1 cellular context compared by ENCODE assay signal in the genomic region with DNA sequence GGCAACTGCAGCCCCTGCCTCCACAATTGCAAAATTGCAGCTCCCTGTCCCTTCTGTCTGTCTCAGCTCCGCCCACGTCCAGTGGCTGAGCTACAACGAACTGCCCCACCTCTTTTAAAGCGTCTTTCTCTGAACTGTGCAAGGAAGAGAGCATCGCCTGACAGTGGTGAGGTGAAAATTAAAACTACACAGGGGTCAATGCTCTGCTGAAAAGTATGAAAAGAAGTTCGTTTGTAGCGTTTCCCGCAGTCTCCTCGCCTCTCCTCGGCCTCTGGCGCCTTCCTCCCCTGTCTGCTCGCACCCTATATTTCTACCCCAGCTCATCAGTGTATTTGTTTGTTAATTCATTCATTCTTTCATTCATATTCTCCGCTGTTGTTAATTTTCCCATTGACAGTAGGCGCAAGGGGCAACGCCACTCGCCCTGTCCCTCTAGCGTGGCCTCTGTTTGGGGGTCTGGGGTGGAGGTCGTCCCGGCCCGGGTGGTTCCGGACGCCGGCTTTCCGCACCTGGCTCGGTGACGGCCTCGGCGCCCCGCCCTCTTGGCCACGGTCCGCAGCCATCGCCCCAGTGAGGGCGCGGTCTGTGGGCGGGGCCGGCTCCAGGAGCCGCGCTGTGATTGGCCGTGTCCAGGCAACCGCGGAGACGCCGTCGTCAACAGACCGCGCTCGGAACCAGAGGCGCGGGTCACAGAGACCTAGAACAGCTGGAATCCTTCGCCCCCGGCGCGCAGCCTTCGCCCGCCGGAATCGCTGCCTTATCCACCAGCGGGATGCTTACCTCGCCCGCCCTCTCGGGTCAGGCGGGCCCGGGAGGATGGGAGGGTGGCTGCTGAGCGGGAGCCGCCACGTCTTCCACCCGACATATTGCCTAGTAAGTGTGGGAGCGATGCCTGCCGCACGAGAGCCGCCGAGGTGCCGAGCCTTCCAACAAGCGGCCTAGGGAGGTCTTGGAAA.
TF ChIP-seq lines count a peak whose summit lies in the region.

A gene with protein sequence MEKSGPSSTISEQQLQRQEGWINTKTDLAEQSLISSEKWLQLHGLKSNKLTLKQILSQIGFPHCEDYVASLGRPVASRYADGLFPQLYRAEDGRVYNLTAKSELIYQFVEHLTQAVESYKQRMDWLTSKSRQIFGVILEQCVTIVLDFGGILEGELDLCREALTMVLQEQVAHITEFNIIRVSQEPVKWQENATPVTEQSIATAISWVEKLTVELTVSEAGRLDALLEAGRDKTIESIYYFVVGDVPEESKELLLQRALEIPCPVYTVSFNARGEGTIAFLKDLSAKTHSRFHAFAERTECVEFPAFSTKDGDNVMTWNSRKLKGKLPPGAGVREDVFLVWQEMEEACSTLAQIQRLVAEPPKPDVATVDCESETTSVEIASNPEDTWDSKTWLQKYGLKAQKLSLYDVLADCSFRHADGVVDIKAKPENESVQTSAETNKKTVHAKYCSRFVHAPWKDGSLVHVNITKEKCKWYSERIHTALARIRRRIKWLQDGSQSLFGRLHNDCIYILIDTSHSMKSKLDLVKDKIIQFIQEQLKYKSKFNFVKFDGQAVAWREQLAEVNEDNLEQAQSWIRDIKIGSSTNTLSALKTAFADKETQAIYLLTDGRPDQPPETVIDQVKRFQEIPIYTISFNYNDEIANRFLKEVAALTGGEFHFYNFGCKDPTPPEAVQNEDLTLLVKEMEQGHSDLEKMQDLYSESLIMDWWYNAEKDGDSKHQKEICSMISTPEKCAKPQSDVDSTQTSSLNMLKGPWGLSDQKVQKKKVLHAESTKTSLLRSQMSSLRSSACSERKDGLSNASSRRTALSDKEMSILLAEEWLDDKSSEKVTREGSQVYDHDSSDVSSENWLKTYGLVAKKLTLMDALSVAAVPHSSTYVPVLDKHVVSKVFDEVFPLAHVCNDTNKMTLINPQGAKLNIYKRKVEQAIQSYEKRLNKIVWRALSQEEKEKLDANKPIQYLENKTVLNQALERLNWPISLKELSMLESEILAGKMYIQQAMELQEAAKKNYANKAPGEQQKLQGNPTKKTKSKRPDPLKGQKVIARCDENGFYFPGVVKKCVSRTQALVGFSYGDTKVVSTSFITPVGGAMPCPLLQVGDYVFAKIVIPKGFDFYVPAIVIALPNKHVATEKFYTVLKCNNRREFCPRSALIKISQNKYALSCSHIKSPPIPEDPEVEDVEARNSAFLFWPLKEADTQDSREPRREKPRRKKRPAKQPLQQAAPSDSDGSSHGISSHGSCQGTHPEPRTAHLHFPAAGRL (N-terminal part only) (plus strand): TSS at position 677 of the 956 bp plus-strand sequence. CDS start 5,926 bp downstream, outside the sequence.

TF ChIP-seq in HEK293, 187 proteins besides CTCF, POLR2A, EP300 and RAD21 (continued from another document and continues in another):
- TF ChIP-seq YY2 (tag by site-specific recombination; IDR thresholded peaks at IDR 0.05) (0 out of 2 replicates have a peak, but pooled peaks have one; percentile 52), ZBTB21 (tag by site-specific recombination; IDR thresholded peaks at IDR 0.05) (no peak), ZNF433 (tag by site-specific recombination; IDR thresholded peaks at IDR 0.05; ENCODE audit: low read depth) (no peak), ZNF530 (tag by site-specific recombination; IDR thresholded peaks at IDR 0.05; ENCODE audit: low read depth) (no peak), ZNF837 (tag by site-specific recombination; IDR thresholded peaks at IDR 0.05) (no peak), ZNF830 (tag by site-specific recombination; IDR thresholded peaks at IDR 0.05; ENCODE audit: low read depth) (no peak), TCF7L2 (IDR thresholded peaks at IDR 0.05; ENCODE audit: borderline replicate concordance, low read depth, low read length) (no peak), ZNF138 (tag by site-specific recombination; IDR thresholded peaks at IDR 0.05; ENCODE audit: borderline replicate concordance) (no peak), ZNF792 (tag by site-specific recombination; IDR thresholded peaks at IDR 0.05) (no peak), ZNF571 (tag by site-specific recombination; IDR thresholded peaks at IDR 0.05) (no peak), ZXDB (tag by site-specific recombination; IDR thresholded peaks at IDR 0.05) (no peak), ZNF157 (tag by site-specific recombination; IDR thresholded peaks at IDR 0.05) (no peak), ZNF239 (tag by site-specific recombination; IDR thresholded peaks at IDR 0.05) (no peak), ZIC2 (tag by site-specific recombination; IDR thresholded peaks at IDR 0.05) (peak; percentile 52; the same call in 1 of the 2 replicates), ZNF747 (tag by site-specific recombination; IDR thresholded peaks at IDR 0.05) (no peak), ZNF561 (tag by site-specific recombination; IDR thresholded peaks at IDR 0.05; ENCODE audit: borderline replicate concordance) (no peak), ZFP69B (tag by site-specific recombination; IDR thresholded peaks at IDR 0.05) (peak; percentile 26; the same call in 1 of the 2 replicates), ZNF114 (tag by site-specific recombination; IDR thresholded peaks at IDR 0.05) (no peak), ZNF621 (tag by site-specific recombination; IDR thresholded peaks at IDR 0.05) (no peak), ZNF629 (tag by site-specific recombination; IDR thresholded peaks at IDR 0.05) (no peak), ZNF292 (tag by site-specific recombination; IDR thresholded peaks at IDR 0.05; ENCODE audit: borderline replicate concordance, low read depth) (no peak), SCRT2 (tag by site-specific recombination; IDR thresholded peaks at IDR 0.05) (no peak), ZNF549 (tag by site-specific recombination; IDR thresholded peaks at IDR 0.05) (no peak), ZNF776 (tag by site-specific recombination; IDR thresholded peaks at IDR 0.05; ENCODE audit: borderline replicate concordance) (no peak), ZNF223 (tag by site-specific recombination; IDR thresholded peaks at IDR 0.05) (no peak), REPIN1 (tag by site-specific recombination; IDR thresholded peaks at IDR 0.05; ENCODE audit: low read depth) (no peak), ZNF510 (tag by site-specific recombination; IDR thresholded peaks at IDR 0.05; ENCODE audit: insufficient replicate concordance) (no peak), ZBTB20 (tag by site-specific recombination; IDR thresholded peaks at IDR 0.05) (peak; percentile 17; the same call in 1 of the 2 replicates), ZNF10 (tag by site-specific recombination; IDR thresholded peaks at IDR 0.05) (0 out of 2 replicates have a peak, but pooled peaks have one; percentile 63)
- TF ChIP-seq, protein P1, sequence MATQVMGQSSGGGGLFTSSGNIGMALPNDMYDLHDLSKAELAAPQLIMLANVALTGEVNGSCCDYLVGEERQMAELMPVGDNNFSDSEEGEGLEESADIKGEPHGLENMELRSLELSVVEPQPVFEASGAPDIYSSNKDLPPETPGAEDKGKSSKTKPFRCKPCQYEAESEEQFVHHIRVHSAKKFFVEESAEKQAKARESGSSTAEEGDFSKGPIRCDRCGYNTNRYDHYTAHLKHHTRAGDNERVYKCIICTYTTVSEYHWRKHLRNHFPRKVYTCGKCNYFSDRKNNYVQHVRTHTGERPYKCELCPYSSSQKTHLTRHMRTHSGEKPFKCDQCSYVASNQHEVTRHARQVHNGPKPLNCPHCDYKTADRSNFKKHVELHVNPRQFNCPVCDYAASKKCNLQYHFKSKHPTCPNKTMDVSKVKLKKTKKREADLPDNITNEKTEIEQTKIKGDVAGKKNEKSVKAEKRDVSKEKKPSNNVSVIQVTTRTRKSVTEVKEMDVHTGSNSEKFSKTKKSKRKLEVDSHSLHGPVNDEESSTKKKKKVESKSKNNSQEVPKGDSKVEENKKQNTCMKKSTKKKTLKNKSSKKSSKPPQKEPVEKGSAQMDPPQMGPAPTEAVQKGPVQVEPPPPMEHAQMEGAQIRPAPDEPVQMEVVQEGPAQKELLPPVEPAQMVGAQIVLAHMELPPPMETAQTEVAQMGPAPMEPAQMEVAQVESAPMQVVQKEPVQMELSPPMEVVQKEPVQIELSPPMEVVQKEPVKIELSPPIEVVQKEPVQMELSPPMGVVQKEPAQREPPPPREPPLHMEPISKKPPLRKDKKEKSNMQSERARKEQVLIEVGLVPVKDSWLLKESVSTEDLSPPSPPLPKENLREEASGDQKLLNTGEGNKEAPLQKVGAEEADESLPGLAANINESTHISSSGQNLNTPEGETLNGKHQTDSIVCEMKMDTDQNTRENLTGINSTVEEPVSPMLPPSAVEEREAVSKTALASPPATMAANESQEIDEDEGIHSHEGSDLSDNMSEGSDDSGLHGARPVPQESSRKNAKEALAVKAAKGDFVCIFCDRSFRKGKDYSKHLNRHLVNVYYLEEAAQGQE (tag by site-specific recombination; IDR thresholded peaks at IDR 0.05), result no peak
- TF ChIP-seq, protein P2, sequence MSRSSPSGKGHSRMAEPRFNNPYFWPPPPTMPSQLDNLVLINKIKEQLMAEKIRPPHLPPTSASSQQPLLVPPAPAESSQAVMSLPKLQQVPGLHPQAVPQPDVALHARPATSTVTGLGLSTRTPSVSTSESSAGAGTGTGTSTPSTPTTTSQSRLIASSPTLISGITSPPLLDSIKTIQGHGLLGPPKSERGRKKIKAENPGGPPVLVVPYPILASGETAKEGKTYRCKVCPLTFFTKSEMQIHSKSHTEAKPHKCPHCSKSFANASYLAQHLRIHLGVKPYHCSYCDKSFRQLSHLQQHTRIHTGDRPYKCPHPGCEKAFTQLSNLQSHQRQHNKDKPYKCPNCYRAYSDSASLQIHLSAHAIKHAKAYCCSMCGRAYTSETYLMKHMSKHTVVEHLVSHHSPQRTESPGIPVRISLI (tag by site-specific recombination; IDR thresholded peaks at IDR 0.05), result no peak
- TF ChIP-seq, protein P3, sequence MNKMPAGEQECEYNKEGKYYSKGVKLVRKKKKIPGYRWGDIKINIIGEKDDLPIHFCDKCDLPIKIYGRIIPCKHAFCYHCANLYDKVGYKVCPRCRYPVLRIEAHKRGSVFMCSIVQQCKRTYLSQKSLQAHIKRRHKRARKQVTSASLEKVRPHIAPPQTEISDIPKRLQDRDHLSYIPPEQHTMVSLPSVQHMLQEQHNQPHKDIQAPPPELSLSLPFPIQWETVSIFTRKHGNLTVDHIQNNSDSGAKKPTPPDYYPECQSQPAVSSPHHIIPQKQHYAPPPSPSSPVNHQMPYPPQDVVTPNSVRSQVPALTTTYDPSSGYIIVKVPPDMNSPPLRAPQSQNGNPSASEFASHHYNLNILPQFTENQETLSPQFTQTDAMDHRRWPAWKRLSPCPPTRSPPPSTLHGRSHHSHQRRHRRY (tag by site-specific recombination; IDR thresholded peaks at IDR 0.05), result no peak
- TF ChIP-seq, protein P4, sequence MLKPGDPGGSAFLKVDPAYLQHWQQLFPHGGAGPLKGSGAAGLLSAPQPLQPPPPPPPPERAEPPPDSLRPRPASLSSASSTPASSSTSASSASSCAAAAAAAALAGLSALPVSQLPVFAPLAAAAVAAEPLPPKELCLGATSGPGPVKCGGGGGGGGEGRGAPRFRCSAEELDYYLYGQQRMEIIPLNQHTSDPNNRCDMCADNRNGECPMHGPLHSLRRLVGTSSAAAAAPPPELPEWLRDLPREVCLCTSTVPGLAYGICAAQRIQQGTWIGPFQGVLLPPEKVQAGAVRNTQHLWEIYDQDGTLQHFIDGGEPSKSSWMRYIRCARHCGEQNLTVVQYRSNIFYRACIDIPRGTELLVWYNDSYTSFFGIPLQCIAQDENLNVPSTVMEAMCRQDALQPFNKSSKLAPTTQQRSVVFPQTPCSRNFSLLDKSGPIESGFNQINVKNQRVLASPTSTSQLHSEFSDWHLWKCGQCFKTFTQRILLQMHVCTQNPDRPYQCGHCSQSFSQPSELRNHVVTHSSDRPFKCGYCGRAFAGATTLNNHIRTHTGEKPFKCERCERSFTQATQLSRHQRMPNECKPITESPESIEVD (tag by site-specific recombination; IDR thresholded peaks at IDR 0.05), result no peak
- TF ChIP-seq, protein P5, sequence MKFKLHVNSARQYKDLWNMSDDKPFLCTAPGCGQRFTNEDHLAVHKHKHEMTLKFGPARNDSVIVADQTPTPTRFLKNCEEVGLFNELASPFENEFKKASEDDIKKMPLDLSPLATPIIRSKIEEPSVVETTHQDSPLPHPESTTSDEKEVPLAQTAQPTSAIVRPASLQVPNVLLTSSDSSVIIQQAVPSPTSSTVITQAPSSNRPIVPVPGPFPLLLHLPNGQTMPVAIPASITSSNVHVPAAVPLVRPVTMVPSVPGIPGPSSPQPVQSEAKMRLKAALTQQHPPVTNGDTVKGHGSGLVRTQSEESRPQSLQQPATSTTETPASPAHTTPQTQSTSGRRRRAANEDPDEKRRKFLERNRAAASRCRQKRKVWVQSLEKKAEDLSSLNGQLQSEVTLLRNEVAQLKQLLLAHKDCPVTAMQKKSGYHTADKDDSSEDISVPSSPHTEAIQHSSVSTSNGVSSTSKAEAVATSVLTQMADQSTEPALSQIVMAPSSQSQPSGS (tag by site-specific recombination; IDR thresholded peaks at IDR 0.05; ENCODE audit: low read depth), result no peak
- TF ChIP-seq, protein P6, sequence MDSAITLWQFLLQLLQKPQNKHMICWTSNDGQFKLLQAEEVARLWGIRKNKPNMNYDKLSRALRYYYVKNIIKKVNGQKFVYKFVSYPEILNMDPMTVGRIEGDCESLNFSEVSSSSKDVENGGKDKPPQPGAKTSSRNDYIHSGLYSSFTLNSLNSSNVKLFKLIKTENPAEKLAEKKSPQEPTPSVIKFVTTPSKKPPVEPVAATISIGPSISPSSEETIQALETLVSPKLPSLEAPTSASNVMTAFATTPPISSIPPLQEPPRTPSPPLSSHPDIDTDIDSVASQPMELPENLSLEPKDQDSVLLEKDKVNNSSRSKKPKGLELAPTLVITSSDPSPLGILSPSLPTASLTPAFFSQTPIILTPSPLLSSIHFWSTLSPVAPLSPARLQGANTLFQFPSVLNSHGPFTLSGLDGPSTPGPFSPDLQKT (IDR thresholded peaks at IDR 0.05; ENCODE audit: borderline replicate concordance, low read depth, low read length), result no peak
- TF ChIP-seq, protein P7, sequence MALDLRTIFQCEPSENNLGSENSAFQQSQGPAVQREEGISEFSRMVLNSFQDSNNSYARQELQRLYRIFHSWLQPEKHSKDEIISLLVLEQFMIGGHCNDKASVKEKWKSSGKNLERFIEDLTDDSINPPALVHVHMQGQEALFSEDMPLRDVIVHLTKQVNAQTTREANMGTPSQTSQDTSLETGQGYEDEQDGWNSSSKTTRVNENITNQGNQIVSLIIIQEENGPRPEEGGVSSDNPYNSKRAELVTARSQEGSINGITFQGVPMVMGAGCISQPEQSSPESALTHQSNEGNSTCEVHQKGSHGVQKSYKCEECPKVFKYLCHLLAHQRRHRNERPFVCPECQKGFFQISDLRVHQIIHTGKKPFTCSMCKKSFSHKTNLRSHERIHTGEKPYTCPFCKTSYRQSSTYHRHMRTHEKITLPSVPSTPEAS (tag by site-specific recombination; IDR thresholded peaks at IDR 0.05), result no peak
- TF ChIP-seq, protein P8, sequence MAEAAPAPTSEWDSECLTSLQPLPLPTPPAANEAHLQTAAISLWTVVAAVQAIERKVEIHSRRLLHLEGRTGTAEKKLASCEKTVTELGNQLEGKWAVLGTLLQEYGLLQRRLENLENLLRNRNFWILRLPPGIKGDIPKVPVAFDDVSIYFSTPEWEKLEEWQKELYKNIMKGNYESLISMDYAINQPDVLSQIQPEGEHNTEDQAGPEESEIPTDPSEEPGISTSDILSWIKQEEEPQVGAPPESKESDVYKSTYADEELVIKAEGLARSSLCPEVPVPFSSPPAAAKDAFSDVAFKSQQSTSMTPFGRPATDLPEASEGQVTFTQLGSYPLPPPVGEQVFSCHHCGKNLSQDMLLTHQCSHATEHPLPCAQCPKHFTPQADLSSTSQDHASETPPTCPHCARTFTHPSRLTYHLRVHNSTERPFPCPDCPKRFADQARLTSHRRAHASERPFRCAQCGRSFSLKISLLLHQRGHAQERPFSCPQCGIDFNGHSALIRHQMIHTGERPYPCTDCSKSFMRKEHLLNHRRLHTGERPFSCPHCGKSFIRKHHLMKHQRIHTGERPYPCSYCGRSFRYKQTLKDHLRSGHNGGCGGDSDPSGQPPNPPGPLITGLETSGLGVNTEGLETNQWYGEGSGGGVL (tag by site-specific recombination; IDR thresholded peaks at IDR 0.05), result no peak
